Comparison of ENCODE assay signal across 24 cellular contexts in the genomic region with DNA sequence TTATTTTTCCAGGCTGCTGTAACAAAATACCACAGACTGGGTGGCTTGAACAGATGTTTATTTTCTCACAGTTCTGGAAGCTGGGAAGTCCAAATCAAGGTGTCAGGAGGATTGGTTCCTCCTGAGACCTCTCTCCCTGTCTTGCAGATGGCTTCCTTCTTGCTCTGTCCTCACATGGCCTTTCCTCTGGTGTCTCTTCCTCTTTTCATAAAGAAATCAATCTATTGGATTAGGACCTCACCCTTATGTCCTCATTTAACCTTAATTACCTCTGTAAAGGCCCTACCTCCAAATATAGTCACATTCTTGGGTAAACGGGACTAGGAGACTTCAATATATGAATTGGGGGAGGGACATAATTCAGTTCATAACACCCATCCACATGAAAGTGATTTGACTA.
"Had no signal": no experiment of that assay in that cellular context is flagged by ENCODE, and none has a peak within 500 bp of the region (broad histone marks: within the 10 kb centered on the region; RNA-seq: fewer than 3 reads in every experiment).

No MANE protein-coding gene starts in this region.

- FAIRE-seq: astrocyte, frontal cortex, kidney had no signal

- H3K4me2 ChIP-seq: smooth muscle cell had no signal

- H3K4me3 Mint-ChIP-seq: activated naive CD4-positive, alpha-beta T cell treated with anti-CD3 and anti-CD28 coated beads, Interleukin-2, amount 50 U/mL, for 24 hours; activated T-cell treated with anti-CD3 and anti-CD28 coated beads, Interleukin-2, amount 50 U/mL, for 72 hours; natural killer cell; stimulated activated naive CD8-positive, alpha-beta T cell treated with anti-CD3 and anti-CD28 coated beads, Interleukin-15, amount 100 ng/mL, for 72 hours had no signal

- H3K9ac ChIP-seq: parathyroid adenoma had no signal

- H3K36me3 Mint-ChIP-seq: natural killer cell had no signal

- H3K27me3 Mint-ChIP-seq: activated naive CD4-positive, alpha-beta T cell treated with anti-CD3 and anti-CD28 coated beads, Interleukin-2, amount 50 U/mL, for 24 hours had no signal

- H3K4me1 ChIP-seq: breast epithelium, parathyroid adenoma, right lobe of liver, suprapubic skin, transverse colon had no signal

- ATAC-seq: activated T-cell treated with anti-CD3 and anti-CD28 coated beads, Interleukin-2, amount 50 U/mL, for 72 hours; left lobe of liver; natural killer cell; right lobe of liver; stimulated activated naive CD8-positive, alpha-beta T cell treated with anti-CD3 and anti-CD28 coated beads, Interleukin-15, amount 100 ng/mL, for 72 hours had no signal

- H2AFZ ChIP-seq: parathyroid adenoma had no signal

- H3K27me3 ChIP-seq: adrenal gland, breast epithelium, right lobe of liver, suprapubic skin, transverse colon had no signal

- H3K4me3 ChIP-seq: adrenal gland, breast epithelium, lung, right lobe of liver, smooth muscle cell, suprapubic skin, transverse colon had no signal

- H3K9me3 Mint-ChIP-seq: activated naive CD4-positive, alpha-beta T cell treated with anti-CD3 and anti-CD28 coated beads, Interleukin-2, amount 50 U/mL, for 24 hours had no signal

- H3K79me2 ChIP-seq: parathyroid adenoma had no signal

- H3K27ac ChIP-seq: adrenal gland, breast epithelium, parathyroid adenoma, right lobe of liver, suprapubic skin, transverse colon, WERI-Rb-1 had no signal

- H3K36me3 ChIP-seq: adrenal gland, breast epithelium, right lobe of liver, suprapubic skin, transverse colon, WERI-Rb-1 had no signal

- H3K27ac Mint-ChIP-seq: activated naive CD4-positive, alpha-beta T cell treated with anti-CD3 and anti-CD28 coated beads, Interleukin-2, amount 50 U/mL, for 24 hours; activated T-cell treated with anti-CD3 and anti-CD28 coated beads, Interleukin-2, amount 50 U/mL, for 72 hours; natural killer cell; stimulated activated naive CD8-positive, alpha-beta T cell treated with anti-CD3 and anti-CD28 coated beads, Interleukin-15, amount 100 ng/mL, for 72 hours had no signal

- H3K9me3 ChIP-seq: adrenal gland, breast epithelium, right lobe of liver, suprapubic skin, transverse colon had no signal

- DNase-seq: activated CD4-positive, alpha-beta T cell treated with anti-CD3 and anti-CD28 coated beads for 1 hour; activated CD8-positive, alpha-beta memory T cell treated with anti-CD3 and anti-CD28 coated beads for 24 hours; activated CD8-positive, alpha-beta memory T cell treated with anti-CD3 and anti-CD28 coated beads, Interleukin-2, amount 50 U/mL, for 48 hours; activated effector memory CD4-positive, alpha-beta T cell treated with anti-CD3 and anti-CD28 coated beads, Interleukin-2, amount 50 U/mL, for 16 hours; activated T-cell treated with anti-CD3 and anti-CD28 coated beads, Interleukin-2, amount 50 U/mL, for 72 hours; adrenal gland; effector CD4-positive, alpha-beta T cell; head of caudate nucleus; kidney; natural killer cell; right lobe of liver; stimulated activated CD4-positive, alpha-beta T cell treated with anti-CD3 and anti-CD28 coated beads, Interleukin-4, amount 100 ng/mL, for 1 hour; stimulated activated naive CD8-positive, alpha-beta T cell treated with anti-CD3 and anti-CD28 coated beads, Interleukin-15, amount 100 ng/mL, for 72 hours; transverse colon; WERI-Rb-1 had no signal
